In genomic region chr10:101429423-101429822, GRCh38 we compare ENCODE assay signal across 34 cellular contexts.
"Had no signal": no experiment of that assay in that cellular context is flagged by ENCODE, and none has a peak within 500 bp of the region (broad histone marks: within the 10 kb centered on the region; RNA-seq: fewer than 3 reads in every experiment).

No MANE protein-coding gene starts in this region.

- H3K36me3 ChIP-seq: MG63 had no signal

- H3K4me3 ChIP-seq: MG63 had no signal

- DNase-seq: Karpas-422, Kasumi-1, MG63, MM.1S, MV-4-11, NCI-H1048, NCI-H1092, NCI-H1105, NCI-H1105 treated with DMSO at 0.1 percent for 48 hours, NCI-H1417, NCI-H1417 treated with DMSO at 0.1 percent for 48 hours, NCI-H1436, NCI-H1436 treated with DMSO at 0.1 percent for 48 hours, NCI-H146, NCI-H1694, NCI-H1694 treated with DMSO at 0.1 percent for 48 hours, NCI-H187, NCI-H187 treated with DMSO at 0.1 percent for 48 hours, NCI-H1930, NCI-H2029, NCI-H2029 treated with DMSO at 0.1 percent for 48 hours, NCI-H2081, NCI-H2081 treated with DMSO at 0.1 percent for 48 hours, NCI-H2107, NCI-H2171, NCI-H2171 treated with DMSO at 0.1 percent for 48 hours, NCI-H2227 treated with DMSO at 0.1 percent for 48 hours, NCI-H226, NCI-H345, NCI-H446, NCI-H446 treated with DMSO at 0.1 percent for 48 hours, NCI-H510A, NCI-H510A treated with DMSO at 0.1 percent for 48 hours, NCI-H524 had no signal

- H3K9me3 ChIP-seq: MG63 had no signal
